In the genomic region with DNA sequence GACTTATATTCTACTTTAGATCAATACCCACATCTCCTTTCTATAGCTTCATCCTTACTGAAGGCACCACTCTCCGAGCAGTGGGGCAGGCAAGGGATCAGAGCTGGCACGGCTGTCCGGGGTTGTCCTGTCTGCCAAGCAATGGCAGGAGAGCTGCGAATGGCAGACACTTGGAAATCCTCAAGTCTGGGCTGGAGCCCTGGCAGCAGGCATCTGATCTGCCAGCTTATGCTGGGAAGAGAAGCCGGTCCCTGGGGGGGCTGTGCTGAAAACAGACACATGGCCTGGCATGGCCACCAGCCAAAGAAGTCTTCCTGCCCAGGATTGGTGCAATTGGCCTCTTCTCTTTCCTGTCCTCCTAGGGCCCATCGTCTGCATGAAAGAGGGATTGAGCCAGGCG, we compare ENCODE assay signal across 13 cellular contexts.
DNase-seq lines count a peak whose midpoint lies in the region; ATAC-seq and TF ChIP-seq lines count a peak whose summit lies in the region.
"Had no signal": no experiment of that assay in that cellular context is flagged by ENCODE, and none has a peak within 500 bp of the region (broad histone marks: within the 10 kb centered on the region; RNA-seq: fewer than 3 reads in every experiment).

No MANE protein-coding gene starts in this region.

- intact Hi-C loops in Caco-2 (cut with micrococcal nuclease; ENCODE audit: unreplicated experiment): no loop called here

- DNase-seq in DMS 273 treated with DMSO at 0.1 percent for 48 hours (lab: John Stamatoyannopoulos, UW) (peak; percentile 53), NCI-H2171 (lab: John Stamatoyannopoulos, UW) (peak; percentile 65), glutamatergic neuron (peak; percentile 27), pons (ENCODE audit: low spot score) (peak; percentile 52), Caco-2 (no peak), COLO829 (ENCODE audit: low spot score) (no peak)
- DNase-seq: activated naive CD4-positive, alpha-beta T cell; foreskin melanocyte; stimulated activated naive B cell treated with anti-CD40 and anti-IgM and Interleukin-4, amounts not matched to agents 10 μg/mL and 1 μg/mL and 100 μg/mL, for 72 hours; tibial artery had no signal

- TF ChIP-seq CTCF in glutamatergic neuron (IDR thresholded peaks at IDR 0.05; ENCODE audit: partially characterized antibody, unreplicated experiment) (no peak), Caco-2 (IDR thresholded peaks at IDR 0.05; ENCODE audit: insufficient read depth in 1 of 2, low read depth in 1 of 2, low read length in 1 of 2, severe bottlenecking in 1 of 2, unreplicated experiment in 1 of 2) (no peak)

- POLR2A ChIA-PET in Caco-2 (lab: Charles Lee): no interaction called here

- ATAC-seq in GM21526 (IDR thresholded peaks at IDR 0.05; ENCODE audit: low FRiP score, unreplicated experiment): no peak

- H3K4me3 Mint-ChIP-seq in glutamatergic neuron (ENCODE audit: unreplicated experiment): no peak overlapping the region
- H3K4me3 Mint-ChIP-seq in Caco-2 (ENCODE audit: unreplicated experiment): no peak overlapping the region
- H3K4me3 Mint-ChIP-seq: nephron; stimulated activated naive B cell treated with anti-CD40 and anti-IgM and Interleukin-4, amounts not matched to agents 10 μg/mL and 1 μg/mL and 100 μg/mL, for 72 hours; WTC11 had no signal

- H3K36me3 Mint-ChIP-seq in glutamatergic neuron (ENCODE audit: unreplicated experiment) (no peaks in the 10 kb centered on the region), Caco-2 (ENCODE audit: insufficient read depth, unreplicated experiment) (no peaks in the 10 kb centered on the region)
- H3K36me3 Mint-ChIP-seq: stimulated activated naive B cell treated with anti-CD40 and anti-IgM and Interleukin-4, amounts not matched to agents 10 μg/mL and 1 μg/mL and 100 μg/mL, for 72 hours; WTC11 had no signal

- H3K27me3 Mint-ChIP-seq in glutamatergic neuron (ENCODE audit: unreplicated experiment) (peaks cover 10% of the 10 kb centered on the region), Caco-2 (ENCODE audit: insufficient read depth, unreplicated experiment) (peaks cover 4% of the 10 kb centered on the region)
- H3K27me3 Mint-ChIP-seq: stimulated activated naive B cell treated with anti-CD40 and anti-IgM and Interleukin-4, amounts not matched to agents 10 μg/mL and 1 μg/mL and 100 μg/mL, for 72 hours had no signal

- no peaks in the 10 kb centered on the region for H3K4me1 ChIP-seq in Caco-2
- H3K4me1 ChIP-seq: tibial artery had no signal

- no peaks in the 10 kb centered on the region for H3K36me3 ChIP-seq in Caco-2 (ENCODE audit: control insufficient read depth, insufficient read depth, low read length)
- H3K36me3 ChIP-seq: tibial artery had no signal

- no peaks in the 10 kb centered on the region for H3K27me3 ChIP-seq in Caco-2 (replicated peaks; ENCODE audit: control insufficient read depth, insufficient read depth, low read length)

- CTCF ChIA-PET in Caco-2 (lab: Charles Lee): no interaction called here

- no peak overlapping the region for H3K27ac Mint-ChIP-seq in glutamatergic neuron (ENCODE audit: unreplicated experiment)
- H3K27ac Mint-ChIP-seq in Caco-2 (ENCODE audit: unreplicated experiment): no peak overlapping the region
- H3K27ac Mint-ChIP-seq: nephron; stimulated activated naive B cell treated with anti-CD40 and anti-IgM and Interleukin-4, amounts not matched to agents 10 μg/mL and 1 μg/mL and 100 μg/mL, for 72 hours; WTC11 had no signal

- no peak overlapping the region for H3K4me3 ChIP-seq in Caco-2 (ENCODE audit: low read depth, low read length)
- H3K4me3 ChIP-seq: tibial artery had no signal

- H3K9me3 Mint-ChIP-seq in glutamatergic neuron (ENCODE audit: unreplicated experiment) (no peaks in the 10 kb centered on the region), Caco-2 (ENCODE audit: unreplicated experiment) (no peaks in the 10 kb centered on the region)
- H3K9me3 Mint-ChIP-seq: nephron; stimulated activated naive B cell treated with anti-CD40 and anti-IgM and Interleukin-4, amounts not matched to agents 10 μg/mL and 1 μg/mL and 100 μg/mL, for 72 hours; WTC11 had no signal

- no peaks in the 10 kb centered on the region for H3K9me3 ChIP-seq in Caco-2
- H3K9me3 ChIP-seq: tibial artery had no signal

- H3K4me1 Mint-ChIP-seq in glutamatergic neuron (ENCODE audit: low read depth, unreplicated experiment) (no peaks in the 10 kb centered on the region), Caco-2 (ENCODE audit: low read depth, unreplicated experiment) (no peaks in the 10 kb centered on the region)
- H3K4me1 Mint-ChIP-seq: nephron; stimulated activated naive B cell treated with anti-CD40 and anti-IgM and Interleukin-4, amounts not matched to agents 10 μg/mL and 1 μg/mL and 100 μg/mL, for 72 hours had no signal

- BruUV-seq in Caco-2 (replicated peaks; lab: Mats Ljungman, UMichigan): no TSS peak

Comparison
In these comparisons a context has a peak if more than half of its experiments do, and no peak if none do; other contexts are left out.
1. DNase-seq: peak in DMS 273 treated with DMSO at 0.1 percent for 48 hours (single experiment), NCI-H2171 (single experiment), glutamatergic neuron (single experiment) and pons (single experiment); none in Caco-2 (0 of 2) and COLO829 (single experiment).